In genomic region chr4:1380368-1381151, GRCh38 we compare ENCODE assay signal across 17 cellular contexts. TPM values are rescaled to one million over a fixed set of nuclear protein-coding genes. Genes with fewer than 3 reads are reported as not detected.
"Had no signal": no experiment of that assay in that cellular context is flagged by ENCODE, and none has a peak within 500 bp of the region (broad histone marks: within the 10 kb centered on the region; RNA-seq: fewer than 3 reads in every experiment).

No MANE protein-coding gene starts in this region.

- H3K27me3 ChIP-seq: dorsolateral prefrontal cortex, SJCRH30 had no signal

- H3K27ac Mint-ChIP-seq: activated CD4-positive, alpha-beta T cell treated with anti-CD3 and anti-CD28 coated beads, Interleukin-2, amount 10 ng/mL, durations not matched to agents 7 days and 5 days; activated T-helper 1 cell treated with anti-CD3 and anti-CD28 coated beads, Interleukin-12 subunit alpha, Interleukin-12 subunit beta, Interleukin-2, Interleukin-4 antibody, amounts not matched to agents 30 ng/mL and 10 ng/mL and 1 ng/mL, durations not matched to agents 14 hours and 24 hours and 36 hours; stimulated activated effector memory CD8-positive, alpha-beta T cell treated with anti-CD3 and anti-CD28 coated beads, Interleukin-12 subunit alpha, Interleukin-12 subunit beta, amount 100 ng/mL, for 72 hours had no signal

- ATAC-seq: esophagus mucosa; stimulated activated effector memory CD8-positive, alpha-beta T cell treated with anti-CD3 and anti-CD28 coated beads, Interleukin-12 subunit alpha, Interleukin-12 subunit beta, amount 100 ng/mL, for 72 hours had no signal

- H3K4me1 Mint-ChIP-seq: activated CD4-positive, alpha-beta T cell treated with anti-CD3 and anti-CD28 coated beads, Interleukin-2, amount 10 ng/mL, durations not matched to agents 7 days and 5 days; stimulated activated effector memory CD8-positive, alpha-beta T cell treated with anti-CD3 and anti-CD28 coated beads, Interleukin-12 subunit alpha, Interleukin-12 subunit beta, amount 100 ng/mL, for 72 hours had no signal

- H3K36me3 ChIP-seq: SJCRH30 had no signal

- H3K27ac ChIP-seq: dorsolateral prefrontal cortex, SJCRH30, thoracic aorta had no signal

- H3K9me3 ChIP-seq: SJCRH30, thoracic aorta had no signal

- DNase-seq: activated CD4-positive, alpha-beta T cell treated with anti-CD3 and anti-CD28 coated beads, Interleukin-2, amount 10 ng/mL, durations not matched to agents 7 days and 5 days; activated CD4-positive, CD25-positive, alpha-beta regulatory T cell; activated CD8-positive, alpha-beta memory T cell treated with anti-CD3 and anti-CD28 coated beads for 24 hours; hypothalamus; midbrain; SJCRH30; stimulated activated CD4-positive, alpha-beta T cell treated with anti-CD3 and anti-CD28 coated beads, Interleukin-12 subunit alpha, Interleukin-12 subunit beta, amount 100 ng/mL, for 4 hours had no signal

- H3K9me3 Mint-ChIP-seq: activated CD4-positive, alpha-beta T cell treated with anti-CD3 and anti-CD28 coated beads, Interleukin-2, amount 10 ng/mL, durations not matched to agents 7 days and 5 days; activated T-helper 1 cell treated with anti-CD3 and anti-CD28 coated beads, Interleukin-12 subunit alpha, Interleukin-12 subunit beta, Interleukin-2, Interleukin-4 antibody, amounts not matched to agents 30 ng/mL and 10 ng/mL and 1 ng/mL, durations not matched to agents 14 hours and 24 hours and 36 hours; stimulated activated effector memory CD8-positive, alpha-beta T cell treated with anti-CD3 and anti-CD28 coated beads, Interleukin-12 subunit alpha, Interleukin-12 subunit beta, amount 100 ng/mL, for 72 hours had no signal

- H3K4me3 Mint-ChIP-seq: activated CD4-positive, alpha-beta T cell treated with anti-CD3 and anti-CD28 coated beads, Interleukin-2, amount 10 ng/mL, durations not matched to agents 7 days and 5 days; activated T-helper 1 cell treated with anti-CD3 and anti-CD28 coated beads, Interleukin-12 subunit alpha, Interleukin-12 subunit beta, Interleukin-2, Interleukin-4 antibody, amounts not matched to agents 30 ng/mL and 10 ng/mL and 1 ng/mL, durations not matched to agents 14 hours and 24 hours and 36 hours; stimulated activated effector memory CD8-positive, alpha-beta T cell treated with anti-CD3 and anti-CD28 coated beads, Interleukin-12 subunit alpha, Interleukin-12 subunit beta, amount 100 ng/mL, for 72 hours had no signal

- H3K4me3 ChIP-seq: dorsolateral prefrontal cortex, SJCRH30, thoracic aorta had no signal

- H3K36me3 Mint-ChIP-seq: stimulated activated effector memory CD8-positive, alpha-beta T cell treated with anti-CD3 and anti-CD28 coated beads, Interleukin-12 subunit alpha, Interleukin-12 subunit beta, amount 100 ng/mL, for 72 hours had no signal

- H3K27me3 Mint-ChIP-seq: activated CD4-positive, alpha-beta T cell treated with anti-CD3 and anti-CD28 coated beads, Interleukin-2, amount 10 ng/mL, durations not matched to agents 7 days and 5 days had no signal

RNA-seq across cellular contexts. Expression of gene NKX1-1, which starts 25.7 kb away (rescaled TPM):
- total RNA-seq: activated CD4-positive, alpha-beta T cell treated with anti-CD3 and anti-CD28 coated beads, Interleukin-2, amount 10 ng/mL, durations not matched to agents 7 days and 5 days; activated T-helper 1 cell treated with anti-CD3 and anti-CD28 coated beads, Interleukin-12 subunit alpha, Interleukin-12 subunit beta, Interleukin-2, Interleukin-4 antibody, amounts not matched to agents 30 ng/mL and 10 ng/mL and 1 ng/mL, durations not matched to agents 14 hours and 24 hours and 36 hours; astrocyte; dorsolateral prefrontal cortex; esophagus mucosa; glomerular endothelial cell; kidney epithelial cell; lower leg skin; SJCRH30; thoracic aorta; ureter had no signal
